ENCODE assay signal across 10 cellular contexts in the genomic region with DNA sequence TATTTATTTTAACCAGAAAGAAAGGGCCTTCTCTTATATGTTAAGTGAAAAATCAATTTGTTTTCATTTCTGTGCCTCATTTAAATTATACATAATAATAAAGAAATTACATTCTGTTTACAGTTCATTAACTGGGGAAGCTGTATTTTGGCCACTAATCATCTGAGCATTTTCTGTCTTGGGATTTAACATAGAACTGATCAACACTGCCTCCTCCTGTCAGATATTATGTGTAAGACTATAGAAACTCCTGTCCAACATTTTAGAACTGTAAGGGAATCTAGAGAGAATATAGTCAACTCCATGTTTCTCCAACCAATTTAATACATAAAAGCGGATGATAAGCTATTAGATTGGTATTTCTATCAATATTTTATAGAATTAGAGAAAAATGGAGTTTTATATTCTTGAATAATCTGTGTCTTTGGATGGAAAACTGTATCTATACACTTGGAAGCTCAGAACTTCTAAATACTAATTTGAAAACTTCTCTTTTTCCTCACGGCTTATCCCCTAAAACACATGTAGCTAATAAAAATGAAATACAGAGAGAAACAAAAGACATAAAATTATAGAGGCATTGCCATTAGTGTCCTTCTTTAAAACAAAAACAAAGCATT. TPM values are rescaled to one million over a fixed set of nuclear protein-coding genes. Genes with fewer than 3 reads are reported as not detected.
A peak's percentile ranks its signal among the peaks of the same experiment; 100 is the strongest.
DNase-seq lines count a peak whose midpoint lies in the region; ATAC-seq and TF ChIP-seq lines count a peak whose summit lies in the region.
"Had no signal": no experiment of that assay in that cellular context is flagged by ENCODE, and none has a peak within 500 bp of the region (broad histone marks: within the 10 kb centered on the region; RNA-seq: fewer than 3 reads in every experiment).

No MANE protein-coding gene starts in this region.

- no peaks in the 10 kb centered on the region for H3K9me3 Mint-ChIP-seq in activated T-helper 2 cell treated with anti-CD3 and anti-CD28 coated beads, Interferon-gamma antibody, Interleukin-2, Interleukin-4, amounts not matched to agents 10 μg/mL and 5 μg/mL and 100 μg/mL, durations not matched to agents 14 hours and 24 hours and 36 hours
- H3K9me3 Mint-ChIP-seq: activated naive CD4-positive, alpha-beta T cell treated with anti-CD3 and anti-CD28 coated beads for 36 hours had no signal

- H3K4me3 Mint-ChIP-seq in activated T-helper 2 cell treated with anti-CD3 and anti-CD28 coated beads, Interferon-gamma antibody, Interleukin-2, Interleukin-4, amounts not matched to agents 10 μg/mL and 5 μg/mL and 100 μg/mL, durations not matched to agents 14 hours and 24 hours and 36 hours (ENCODE audit: low read depth): no peak overlapping the region
- H3K4me3 Mint-ChIP-seq: activated naive CD4-positive, alpha-beta T cell treated with anti-CD3 and anti-CD28 coated beads for 36 hours had no signal

- peak; percentile 44 for TF ChIP-seq CTCF in epithelial cell of esophagus (IDR thresholded peaks at IDR 0.05; ENCODE audit: insufficient read depth, low read depth, low read length, missing control alignments)

- H3K4me3 ChIP-seq in epithelial cell of esophagus (ENCODE audit: low read length): no peak overlapping the region
- H3K4me3 ChIP-seq: skin epidermis had no signal

- H3K4me1 Mint-ChIP-seq in activated T-helper 2 cell treated with anti-CD3 and anti-CD28 coated beads, Interferon-gamma antibody, Interleukin-2, Interleukin-4, amounts not matched to agents 10 μg/mL and 5 μg/mL and 100 μg/mL, durations not matched to agents 14 hours and 24 hours and 36 hours (ENCODE audit: low read depth): no peaks in the 10 kb centered on the region

- no peaks in the 10 kb centered on the region for H3K36me3 Mint-ChIP-seq in activated T-helper 2 cell treated with anti-CD3 and anti-CD28 coated beads, Interferon-gamma antibody, Interleukin-2, Interleukin-4, amounts not matched to agents 10 μg/mL and 5 μg/mL and 100 μg/mL, durations not matched to agents 14 hours and 24 hours and 36 hours (ENCODE audit: low read depth)

- no peak for ATAC-seq in GM18498 (IDR thresholded peaks at IDR 0.05; ENCODE audit: unreplicated experiment)

- DNase-seq in DMS 273 (lab: John Stamatoyannopoulos, UW; ENCODE audit: unreplicated experiment) (peak; percentile 5), DMS 273 treated with DMSO at 0.1 percent for 48 hours (lab: John Stamatoyannopoulos, UW) (no peak), NCI-H69 (lab: John Stamatoyannopoulos, UW) (peak; percentile 37), epithelial cell of esophagus (ENCODE audit: low read depth) (peak; percentile 55), renal cortical epithelial cell (ENCODE audit: low read depth) (peak; percentile 51), NCI-H2171 (lab: John Stamatoyannopoulos, UW) (no peak)
- no peak for DNase-seq in activated T-helper 2 cell treated with anti-CD3 and anti-CD28 coated beads, Interferon-gamma antibody, Interleukin-2, Interleukin-4, amounts not matched to agents 10 μg/mL and 5 μg/mL and 100 μg/mL, durations not matched to agents 14 hours and 24 hours and 36 hours (ENCODE audit: low spot score)
- DNase-seq: activated naive CD4-positive, alpha-beta T cell treated with anti-CD3 and anti-CD28 coated beads for 36 hours had no signal

- peaks cover 3% of the 10 kb centered on the region for H3K27me3 Mint-ChIP-seq in activated T-helper 2 cell treated with anti-CD3 and anti-CD28 coated beads, Interferon-gamma antibody, Interleukin-2, Interleukin-4, amounts not matched to agents 10 μg/mL and 5 μg/mL and 100 μg/mL, durations not matched to agents 14 hours and 24 hours and 36 hours (ENCODE audit: low read depth)

- intact Hi-C loops in activated T-helper 2 cell treated with anti-CD3 and anti-CD28 coated beads, Interferon-gamma antibody, Interleukin-2, Interleukin-4, amounts not matched to agents 10 μg/mL and 5 μg/mL and 100 μg/mL, durations not matched to agents 14 hours and 24 hours and 36 hours (cut with micrococcal nuclease): no loop called here

- H3K27ac Mint-ChIP-seq in activated T-helper 2 cell treated with anti-CD3 and anti-CD28 coated beads, Interferon-gamma antibody, Interleukin-2, Interleukin-4, amounts not matched to agents 10 μg/mL and 5 μg/mL and 100 μg/mL, durations not matched to agents 14 hours and 24 hours and 36 hours: no peak overlapping the region
- H3K27ac Mint-ChIP-seq: activated naive CD4-positive, alpha-beta T cell treated with anti-CD3 and anti-CD28 coated beads for 36 hours had no signal

RNA-seq across cellular contexts. Expression of a gene that starts 33.0 kb away (rescaled TPM):
- 21.9 and 115 TPM in 2 replicates for total RNA-seq in renal cortical epithelial cell
- total RNA-seq in activated T-helper 2 cell treated with anti-CD3 and anti-CD28 coated beads, Interferon-gamma antibody, Interleukin-2, Interleukin-4, amounts not matched to agents 10 μg/mL and 5 μg/mL and 100 μg/mL, durations not matched to agents 14 hours and 24 hours and 36 hours: 0.02 TPM in 1 of 2 replicates, not detected in the other
- total RNA-seq: activated naive CD4-positive, alpha-beta T cell treated with anti-CD3 and anti-CD28 coated beads for 36 hours had no signal

Comparison
In these comparisons a context has a peak if more than half of its experiments do, and no peak if none do; other contexts are left out.
1. DNase-seq: peak in DMS 273 (single experiment), NCI-H69 (single experiment), epithelial cell of esophagus (single experiment) and renal cortical epithelial cell (single experiment); none in DMS 273 treated with DMSO at 0.1 percent for 48 hours (single experiment), NCI-H2171 (single experiment) and activated T-helper 2 cell treated with anti-CD3 and anti-CD28 coated beads, Interferon-gamma antibody, Interleukin-2, Interleukin-4, amounts not matched to agents 10 μg/mL and 5 μg/mL and 100 μg/mL, durations not matched to agents 14 hours and 24 hours and 36 hours (single experiment).
2. RNA of a gene that starts 33.0 kb away (total RNA-seq): 21.9 to 115 TPM in renal cortical epithelial cell; 0.02 TPM in activated T-helper 2 cell treated with anti-CD3 and anti-CD28 coated beads, Interferon-gamma antibody, Interleukin-2, Interleukin-4, amounts not matched to agents 10 μg/mL and 5 μg/mL and 100 μg/mL, durations not matched to agents 14 hours and 24 hours and 36 hours; every median in the first group is over 10 times any median in the second.